Comparison of ENCODE assay signal across 8 cellular contexts in genomic region chrX:46836701-46837542, GRCh38. TPM values are rescaled to one million over a fixed set of nuclear protein-coding genes. Genes with fewer than 3 reads are reported as not detected.
DNase-seq lines count a peak whose midpoint lies in the region; ATAC-seq and TF ChIP-seq lines count a peak whose summit lies in the region.

Gene RP2, plus strand, starts transcription at chrX:46837043. Its CDS starts 58 bp downstream, at chrX:46837101.

- H3K36me3 ChIP-seq in left lung: no peaks in the 10 kb centered on the region

- intact Hi-C loops in left lung (cut with DNase I): no loop called here

- ATAC-seq in GM19372 (IDR thresholded peaks at IDR 0.05; ENCODE audit: low read depth, unreplicated experiment) (peak; percentile 96), HG03521 (IDR thresholded peaks at IDR 0.05; ENCODE audit: unreplicated experiment) (peak; percentile 91), left lung (peak; percentile 95)

- peak within 1 kb of the TSS; percentile 91 to 97 for H3K27ac ChIP-seq in left lung

- H3K4me3 ChIP-seq in left lung: peak within 1 kb of the TSS; percentile 37 to 58

- H3K9me3 ChIP-seq in left lung: no peaks in the 10 kb centered on the region

- H3K27me3 ChIP-seq in left lung: no peaks in the 10 kb centered on the region

- TF ChIP-seq CTCF in left lung (IDR thresholded peaks at IDR 0.05): peak in 1 of 2 donors; percentile 46

- peaks cover 0 to 33% of the 10 kb centered on the region in 2 donors for H3K4me1 ChIP-seq in left lung

- DNase-seq in C1 segment of cervical spinal cord (lab: John Stamatoyannopoulos, UW) (peak; percentile 5 to 88 (median 80)), NCI-H69 (lab: John Stamatoyannopoulos, UW) (peak; percentile 97), dermis microvascular lymphatic vessel endothelial cell (ENCODE audit: low read depth in 2 of 2) (peak; percentile 87 to 96), left lung (peak; percentile 94 to 95)
- DNase-seq in activated CD4-positive, alpha-beta T cell treated with anti-CD3 and anti-CD28 coated beads, Interleukin-2, amount 50 U/mL, for 4 hours: peak; percentile 70 to 76
- DNase-seq in stimulated activated CD4-positive, alpha-beta T cell treated with anti-CD3 and anti-CD28 coated beads, Interleukin-2, amount 100 ng/mL, for 4 hours (ENCODE audit: low read depth): peak; percentile 73

RNA-seq across cellular contexts. Expression of gene RP2, which starts in this region (rescaled TPM):
- 24.3 and 25.5 TPM in 2 replicates for total RNA-seq in dermis microvascular lymphatic vessel endothelial cell
- total RNA-seq in left lung: 10 to 100 TPM; 16.1 to 24.1 TPM

Comparison
In these comparisons a context has a peak if more than half of its experiments do, and no peak if none do; other contexts are left out.
1. Peak in every context shown above with its lines: DNase-seq, ATAC-seq, H3K4me3 ChIP-seq and H3K27ac ChIP-seq.